ENCODE assay signal across 25 cellular contexts in genomic region chr3:150064952-150065351, GRCh38.
"Had no signal": no experiment of that assay in that cellular context is flagged by ENCODE, and none has a peak within 500 bp of the region (broad histone marks: within the 10 kb centered on the region; RNA-seq: fewer than 3 reads in every experiment).

No MANE protein-coding gene starts in this region.

- H3K4me1 Mint-ChIP-seq: immature natural killer cell; stimulated activated naive B cell treated with anti-CD40 and anti-IgM and Interleukin-4, amounts not matched to agents 10 μg/mL and 1 μg/mL and 100 μg/mL, for 72 hours had no signal

- H3K27ac Mint-ChIP-seq: immature natural killer cell; naive thymus-derived CD4-positive, alpha-beta T cell; natural killer cell treated with Interleukin-12 subunit alpha and Interleukin-12 subunit beta and Interleukin-15 and Interleukin-18, amount 100 ng/mL, for 72 hours; progenitor cell of endocrine pancreas; stimulated activated naive B cell treated with anti-CD40 and anti-IgM and Interleukin-4, amounts not matched to agents 10 μg/mL and 1 μg/mL and 100 μg/mL, for 72 hours had no signal

- H3K4me1 ChIP-seq: left lung, lower lobe of right lung, spleen, testis, upper lobe of right lung had no signal

- H3K9me3 Mint-ChIP-seq: immature natural killer cell; natural killer cell treated with Interleukin-12 subunit alpha and Interleukin-12 subunit beta and Interleukin-15 and Interleukin-18, amount 100 ng/mL, for 72 hours; stimulated activated naive B cell treated with anti-CD40 and anti-IgM and Interleukin-4, amounts not matched to agents 10 μg/mL and 1 μg/mL and 100 μg/mL, for 72 hours had no signal

- H3K27ac ChIP-seq: heart left ventricle, left lung, lower lobe of right lung, ovary, spleen, stomach, testis, thyroid gland, transverse colon, upper lobe of right lung had no signal

- H3K4me3 Mint-ChIP-seq: immature natural killer cell; naive thymus-derived CD4-positive, alpha-beta T cell; natural killer cell treated with Interleukin-12 subunit alpha and Interleukin-12 subunit beta and Interleukin-15 and Interleukin-18, amount 100 ng/mL, for 72 hours; stimulated activated naive B cell treated with anti-CD40 and anti-IgM and Interleukin-4, amounts not matched to agents 10 μg/mL and 1 μg/mL and 100 μg/mL, for 72 hours had no signal

- ATAC-seq: heart left ventricle; left colon; left lung; lower lobe of right lung; naive thymus-derived CD4-positive, alpha-beta T cell; natural killer cell treated with Interleukin-12 subunit alpha and Interleukin-12 subunit beta and Interleukin-15 and Interleukin-18, amount 100 ng/mL, for 72 hours; right cardiac atrium; sciatic nerve; stimulated activated naive B cell treated with anti-CD40 and anti-IgM and Interleukin-4, amounts not matched to agents 10 μg/mL and 1 μg/mL and 100 μg/mL, for 72 hours; stimulated activated naive CD8-positive, alpha-beta T cell treated with anti-CD3 and anti-CD28 coated beads, Interleukin-15, Interleukin-2, amounts not matched to agents 100 U/mL and 50 U/mL, for 24 hours; upper lobe of right lung had no signal

- H3K36me3 Mint-ChIP-seq: immature natural killer cell; naive thymus-derived CD4-positive, alpha-beta T cell; natural killer cell treated with Interleukin-12 subunit alpha and Interleukin-12 subunit beta and Interleukin-15 and Interleukin-18, amount 100 ng/mL, for 72 hours; stimulated activated naive B cell treated with anti-CD40 and anti-IgM and Interleukin-4, amounts not matched to agents 10 μg/mL and 1 μg/mL and 100 μg/mL, for 72 hours had no signal

- H3K4me3 ChIP-seq: heart left ventricle, left lung, lower lobe of right lung, ovary, spleen, stomach, testis, thyroid gland, transverse colon, upper lobe of right lung had no signal

- H3K36me3 ChIP-seq: heart left ventricle, left lung, lower lobe of right lung, ovary, spleen, stomach, thyroid gland, transverse colon, upper lobe of right lung had no signal

- H3K9me3 ChIP-seq: heart left ventricle, left lung, lower lobe of right lung, ovary, spleen, stomach, testis, thyroid gland, transverse colon, upper lobe of right lung had no signal

- DNase-seq: heart left ventricle; hypothalamus; immature natural killer cell; kidney; left colon; left lung; lower lobe of right lung; mammary epithelial cell; mesenchymal stem cell; naive thymus-derived CD4-positive, alpha-beta T cell; ovary; retina; right cardiac atrium; small intestine; spleen; stimulated activated naive B cell treated with anti-CD40 and anti-IgM and Interleukin-4, amounts not matched to agents 10 μg/mL and 1 μg/mL and 100 μg/mL, for 72 hours; stimulated activated naive CD8-positive, alpha-beta T cell treated with anti-CD3 and anti-CD28 coated beads, Interleukin-15, Interleukin-2, amounts not matched to agents 100 U/mL and 50 U/mL, for 24 hours; stomach; testis; thyroid gland; transverse colon; upper lobe of right lung had no signal

- H3K27me3 ChIP-seq: heart left ventricle, ovary, testis, thyroid gland, transverse colon had no signal
